7 cellular contexts compared by ENCODE assay signal in the genomic region with DNA sequence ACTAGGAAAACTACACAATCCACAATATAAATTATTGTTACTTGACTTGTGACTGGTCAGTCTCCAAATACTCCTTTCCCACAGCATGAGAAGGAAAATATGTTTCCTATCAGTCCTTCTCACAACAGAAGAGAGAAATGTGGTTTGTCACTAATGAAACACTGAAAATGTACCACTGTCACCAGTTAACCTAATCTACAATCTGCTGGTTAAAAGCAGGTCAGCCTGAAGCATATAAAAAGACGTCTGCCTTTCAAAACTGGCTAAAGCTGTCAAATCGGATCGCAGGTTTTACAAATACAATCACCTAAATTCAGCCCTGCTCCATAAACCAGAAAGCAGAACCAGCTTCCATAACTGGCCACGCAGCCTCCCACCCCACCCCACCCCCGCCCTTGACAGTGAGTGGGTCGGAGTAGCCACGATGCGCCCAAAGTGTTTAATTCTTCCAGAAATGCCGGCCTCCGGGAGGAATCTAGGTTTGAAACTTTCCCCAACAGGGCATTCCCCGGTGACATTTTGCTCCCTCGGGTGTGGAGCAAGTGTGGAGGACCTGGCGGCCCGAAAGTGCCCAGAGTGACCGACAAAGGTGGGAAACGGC. TPM values are rescaled to one million over a fixed set of nuclear protein-coding genes. Genes with fewer than 3 reads are reported as not detected.
DNase-seq lines count a peak whose midpoint lies in the region; ATAC-seq, FAIRE-seq and TF ChIP-seq lines count a peak whose summit lies in the region.

No MANE protein-coding gene starts in this region.

- H3K18ac ChIP-seq in mesendoderm (ENCODE audit: low read length): peak overlapping the region; percentile 89

- H3K4me1 ChIP-seq in mesendoderm (ENCODE audit: control insufficient read depth, low read depth, low read length): no peaks in the 10 kb centered on the region
- H3K4me1 ChIP-seq in uterus: no peaks in the 10 kb centered on the region

- no peaks in the 10 kb centered on the region for H3K27me3 ChIP-seq in mesendoderm (ENCODE audit: insufficient read depth, low read length, poor library complexity)
- no peaks in the 10 kb centered on the region for H3K27me3 ChIP-seq in uterus

- ATAC-seq in HG02642 (IDR thresholded peaks at IDR 0.05; ENCODE audit: poor library complexity, unreplicated experiment): peak; percentile 19

- H3K56ac ChIP-seq in mesendoderm (ENCODE audit: low read length): peak overlapping the region; percentile 95

- peak overlapping the region; percentile 91 for H3K4me3 ChIP-seq in GM12875 (ENCODE audit: low read depth, low read length)
- peak overlapping the region; percentile 76 for H3K4me3 ChIP-seq in mesendoderm (ENCODE audit: low read length)
- peak overlapping the region; percentile 71 for H3K4me3 ChIP-seq in uterus

- no peaks in the 10 kb centered on the region for H3K9me3 ChIP-seq in uterus

- peaks cover 5% of the 10 kb centered on the region for H3K79me1 ChIP-seq in mesendoderm (ENCODE audit: low read length)

- no peak for TF ChIP-seq POLR2A in uterus (IDR thresholded peaks at IDR 0.05)

- peak overlapping the region; percentile 89 for H3K4me2 ChIP-seq in mesendoderm (ENCODE audit: low read length)

- no peak overlapping the region for H2BK15ac ChIP-seq in mesendoderm (replicated peaks; ENCODE audit: low read depth)

- H3K27ac ChIP-seq in mesendoderm (ENCODE audit: low read depth, low read length) (no peak overlapping the region), uterus (peak overlapping the region; percentile 76 to 79)

- H3K9ac ChIP-seq in mesendoderm (ENCODE audit: low read length): peak overlapping the region; percentile 91

- H2AK5ac ChIP-seq in mesendoderm (ENCODE audit: low read length): no peak overlapping the region

- DNase-seq in RKO (ENCODE audit: low spot score) (peak; percentile 26), dermis blood vessel endothelial cell (peak; percentile 38), mesendoderm (no peak), uterus (peak in 1 of 2 donors; percentile 25), RCC 7860 (ENCODE audit: low spot score) (no peak)

- H2BK5ac ChIP-seq in mesendoderm (ENCODE audit: low read length): no peak overlapping the region

- intact Hi-C loops in uterus (cut with DNase I; ENCODE audit: low total_unique reads): no loop called here

- H3K36me3 ChIP-seq in mesendoderm (ENCODE audit: control insufficient read depth, insufficient read depth, low read length) (no peaks in the 10 kb centered on the region), uterus (no peaks in the 10 kb centered on the region)

- H4K5ac ChIP-seq in mesendoderm (ENCODE audit: low read length): no peak overlapping the region

- peak overlapping the region; percentile 84 for H3K4ac ChIP-seq in mesendoderm (ENCODE audit: low read depth, low read length)

- peaks cover 5% of the 10 kb centered on the region for H3K79me2 ChIP-seq in mesendoderm (ENCODE audit: control insufficient read depth, insufficient read depth, low read length)

- no CpG with 5 or more reads among the region's 16 CpGs for WGBS in mesendoderm (ENCODE audit: extremely low coverage, insufficient coverage, low lambda C conversion rate)

- no peak for TF ChIP-seq CTCF in GM12875 (IDR thresholded peaks at IDR 0.05; ENCODE audit: borderline replicate concordance, insufficient read depth, low read depth, low read length)
- no peak for TF ChIP-seq CTCF in uterus (IDR thresholded peaks at IDR 0.05)

- H2BK120ac ChIP-seq in mesendoderm (ENCODE audit: low read depth, low read length): no peak overlapping the region

- no peak for FAIRE-seq in RCC 7860 (lab: Jason Lieb, UNC)

- no peak overlapping the region for H4K8ac ChIP-seq in mesendoderm (ENCODE audit: low read depth, low read length)

- H3K23ac ChIP-seq in mesendoderm (ENCODE audit: low read length): no peak overlapping the region

RNA-seq across cellular contexts. Expression of a gene that starts 0.7 kb away (rescaled TPM):
- total RNA-seq in dermis blood vessel endothelial cell (165 and 183 TPM in 2 replicates), uterus (100 to 1,000 TPM in 2 of 4 donors, 10 to 100 TPM in 2; 90.9 to 233 (median 99.9) TPM)
- 46.7 TPM for polyA plus RNA-seq in mesendoderm (2013, experiment 1 of 2)
- polyA plus RNA-seq in mesendoderm (2013, experiment 2 of 2): 47.7 TPM

RNA-seq across cellular contexts. Expression of a gene that starts 26.0 kb away (rescaled TPM):
- total RNA-seq in dermis blood vessel endothelial cell (0.56 and 1.2 TPM in 2 replicates), uterus (under 1 TPM in 1 of 4 donors, not detected in 3; 0.48 TPM)
- 0.49 TPM for polyA plus RNA-seq in mesendoderm (2013, experiment 1 of 2)
- polyA plus RNA-seq in mesendoderm (2013, experiment 2 of 2): 0.41 TPM

Comparison
In these comparisons a context has a peak if more than half of its experiments do, and no peak if none do; other contexts are left out.
1. DNase-seq: peak in RKO (single experiment) and dermis blood vessel endothelial cell (single experiment); none in mesendoderm (single experiment) and RCC 7860 (single experiment).
2. Peak in every context shown above with its lines, with median percentiles within 50 percentile points of each other: H3K4me3 ChIP-seq.